ENCODE assay signal across 15 cellular contexts in genomic region chrX:12804655-12805054, GRCh38.
"Had no signal": no experiment of that assay in that cellular context is flagged by ENCODE, and none has a peak within 500 bp of the region (broad histone marks: within the 10 kb centered on the region; RNA-seq: fewer than 3 reads in every experiment).

No MANE protein-coding gene starts in this region.

- H3K27ac Mint-ChIP-seq: activated CD4-positive, alpha-beta memory T cell treated with anti-CD3 and anti-CD28 coated beads for 36 hours; activated T-cell treated with anti-CD3 and anti-CD28 coated beads, Interleukin-2, amount 50 U/mL, for 72 hours had no signal

- FAIRE-seq: pancreas, urothelium cell line had no signal

- ATAC-seq: activated T-cell treated with anti-CD3 and anti-CD28 coated beads, Interleukin-2, amount 50 U/mL, for 72 hours; pancreas had no signal

- H3K4me3 Mint-ChIP-seq: activated CD4-positive, alpha-beta memory T cell treated with anti-CD3 and anti-CD28 coated beads for 36 hours; activated T-cell treated with anti-CD3 and anti-CD28 coated beads, Interleukin-2, amount 50 U/mL, for 72 hours; neural crest cell had no signal

- H3K9me3 Mint-ChIP-seq: activated CD4-positive, alpha-beta memory T cell treated with anti-CD3 and anti-CD28 coated beads for 36 hours; activated T-cell treated with anti-CD3 and anti-CD28 coated beads, Interleukin-2, amount 50 U/mL, for 72 hours; neural crest cell had no signal

- DNase-seq: activated CD4-positive, alpha-beta memory T cell treated with anti-CD3 and anti-CD28 coated beads for 36 hours; activated CD4-positive, CD25-positive, alpha-beta regulatory T cell treated with anti-CD3 and anti-CD28 coated beads, Interleukin-2, amount 50 U/mL, for 72 hours; activated T-cell treated with anti-CD3 and anti-CD28 coated beads, Interleukin-2, amount 50 U/mL, for 72 hours; central memory CD4-positive, alpha-beta T cell; cortex of kidney; effector memory CD4-positive, alpha-beta T cell; pancreas; stimulated activated CD4-positive, alpha-beta T cell treated with anti-CD3 and anti-CD28 coated beads, Interleukin-4, amount 100 ng/mL, for 4 hours; stomach had no signal

- H3K4me3 ChIP-seq: adrenal gland, hepatocyte, pancreas, skin epidermis, stomach, thoracic aorta had no signal

- H3K27me3 Mint-ChIP-seq: activated CD4-positive, alpha-beta memory T cell treated with anti-CD3 and anti-CD28 coated beads for 36 hours had no signal
